ENCODE assay signal across 26 cellular contexts in the genomic region with DNA sequence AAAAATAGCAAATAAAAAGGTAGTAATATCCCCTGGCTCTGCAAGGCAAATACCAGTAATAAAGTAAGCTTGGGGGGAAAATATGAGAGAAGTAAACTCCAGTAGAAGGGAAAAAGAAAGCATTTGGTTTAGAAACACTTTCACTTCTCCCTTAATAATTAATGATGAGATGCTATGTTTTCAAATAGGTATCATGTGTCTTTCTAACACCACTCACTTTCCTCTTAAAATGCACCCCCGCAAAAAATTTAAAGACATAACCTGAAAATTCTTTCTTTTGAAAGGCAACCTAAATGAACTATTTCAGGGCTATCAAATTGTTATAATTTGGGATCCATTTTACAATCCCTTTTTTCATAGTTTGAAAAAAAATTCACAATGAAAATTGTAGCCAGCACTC.
"Had no signal": no experiment of that assay in that cellular context is flagged by ENCODE, and none has a peak within 500 bp of the region (broad histone marks: within the 10 kb centered on the region; RNA-seq: fewer than 3 reads in every experiment).

No MANE protein-coding gene starts in this region.

- H3K36me3 ChIP-seq: ascending aorta had no signal

- ATAC-seq: activated naive CD4-positive, alpha-beta T cell treated with anti-CD3 and anti-CD28 coated beads, Interleukin-2, amount 50 U/mL, for 72 hours; activated naive CD8-positive, alpha-beta T cell treated with anti-CD3 and anti-CD28 coated beads, Interleukin-2, amount 50 U/mL, for 24 hours; activated T-cell treated with anti-CD3 and anti-CD28 coated beads, Interleukin-2, amount 50 U/mL, for 4 hours; body of pancreas; PC-3 had no signal

- H3K9me3 ChIP-seq: ascending aorta, body of pancreas had no signal

- H3K4me1 ChIP-seq: ascending aorta, body of pancreas had no signal

- FAIRE-seq: bronchial epithelial cell, TTC549 had no signal

- H3K4me3 Mint-ChIP-seq: activated CD4-positive, alpha-beta memory T cell treated with anti-CD3 and anti-CD28 coated beads for 36 hours; activated CD4-positive, alpha-beta T cell treated with anti-CD3 and anti-CD28 coated beads, Interleukin-2, amount 10 ng/mL, durations not matched to agents 7 days and 5 days; activated naive CD8-positive, alpha-beta T cell treated with anti-CD3 and anti-CD28 coated beads, Interleukin-2, amount 50 U/mL, for 24 hours; activated T-cell treated with anti-CD3 and anti-CD28 coated beads, Interleukin-2, amount 50 U/mL, for 4 hours; central memory CD8-positive, alpha-beta T cell had no signal

- H3K36me3 Mint-ChIP-seq: activated CD4-positive, alpha-beta memory T cell treated with anti-CD3 and anti-CD28 coated beads for 36 hours; activated naive CD4-positive, alpha-beta T cell treated with anti-CD3 and anti-CD28 coated beads, Interleukin-2, amount 50 U/mL, for 72 hours had no signal

- H3K4me3 ChIP-seq: ascending aorta, body of pancreas had no signal

- DNase-seq: activated CD4-positive, alpha-beta memory T cell treated with anti-CD3 and anti-CD28 coated beads for 36 hours; activated CD4-positive, alpha-beta T cell treated with anti-CD3 and anti-CD28 coated beads, Interleukin-2, amount 10 ng/mL, durations not matched to agents 7 days and 5 days; activated CD4-positive, CD25-positive, alpha-beta regulatory T cell; activated CD8-positive, alpha-beta memory T cell treated with anti-CD3 and anti-CD28 coated beads for 24 hours; activated effector memory CD4-positive, alpha-beta T cell treated with anti-CD3 and anti-CD28 coated beads, Interleukin-2, amount 50 U/mL, for 16 hours; activated naive CD4-positive, alpha-beta T cell treated with Interleukin-2 at 50 U/mL for 16 hours; activated naive CD8-positive, alpha-beta T cell treated with anti-CD3 and anti-CD28 coated beads, Interleukin-2, amount 50 U/mL, for 24 hours; activated T-cell treated with anti-CD3 and anti-CD28 coated beads, Interleukin-2, amount 50 U/mL, for 4 hours; amniotic stem cell; body of pancreas; KG1; NCI-H1092; NCI-H1930; NCI-H2171 treated with DMSO at 0.1 percent for 48 hours; NCI-H524 treated with DMSO at 0.1 percent for 48 hours; NCI-H774; NK-92 treated with Interleukin-12 subunit alpha and Interleukin-12 subunit beta, amount 100 ng/mL, for 24 hours; PC-3; SHP77 treated with DMSO at 0.1 percent for 48 hours; T-helper 2 cell; T1000 had no signal

- H3K27me3 ChIP-seq: ascending aorta, body of pancreas had no signal

- H3K27ac ChIP-seq: ascending aorta, body of pancreas had no signal

- H3K4me1 Mint-ChIP-seq: activated naive CD8-positive, alpha-beta T cell treated with anti-CD3 and anti-CD28 coated beads, Interleukin-2, amount 50 U/mL, for 24 hours; central memory CD8-positive, alpha-beta T cell had no signal

- H3K9me3 Mint-ChIP-seq: activated CD4-positive, alpha-beta memory T cell treated with anti-CD3 and anti-CD28 coated beads for 36 hours; activated CD4-positive, alpha-beta T cell treated with anti-CD3 and anti-CD28 coated beads, Interleukin-2, amount 10 ng/mL, durations not matched to agents 7 days and 5 days; activated naive CD4-positive, alpha-beta T cell treated with anti-CD3 and anti-CD28 coated beads, Interleukin-2, amount 50 U/mL, for 72 hours; activated naive CD8-positive, alpha-beta T cell treated with anti-CD3 and anti-CD28 coated beads, Interleukin-2, amount 50 U/mL, for 24 hours; activated T-cell treated with anti-CD3 and anti-CD28 coated beads, Interleukin-2, amount 50 U/mL, for 4 hours; central memory CD8-positive, alpha-beta T cell had no signal

- H3K27ac Mint-ChIP-seq: activated CD4-positive, alpha-beta memory T cell treated with anti-CD3 and anti-CD28 coated beads for 36 hours; activated CD4-positive, alpha-beta T cell treated with anti-CD3 and anti-CD28 coated beads, Interleukin-2, amount 10 ng/mL, durations not matched to agents 7 days and 5 days; activated naive CD4-positive, alpha-beta T cell treated with anti-CD3 and anti-CD28 coated beads, Interleukin-2, amount 50 U/mL, for 72 hours; activated naive CD8-positive, alpha-beta T cell treated with anti-CD3 and anti-CD28 coated beads, Interleukin-2, amount 50 U/mL, for 24 hours had no signal
